12 cellular contexts compared by ENCODE assay signal in the genomic region with DNA sequence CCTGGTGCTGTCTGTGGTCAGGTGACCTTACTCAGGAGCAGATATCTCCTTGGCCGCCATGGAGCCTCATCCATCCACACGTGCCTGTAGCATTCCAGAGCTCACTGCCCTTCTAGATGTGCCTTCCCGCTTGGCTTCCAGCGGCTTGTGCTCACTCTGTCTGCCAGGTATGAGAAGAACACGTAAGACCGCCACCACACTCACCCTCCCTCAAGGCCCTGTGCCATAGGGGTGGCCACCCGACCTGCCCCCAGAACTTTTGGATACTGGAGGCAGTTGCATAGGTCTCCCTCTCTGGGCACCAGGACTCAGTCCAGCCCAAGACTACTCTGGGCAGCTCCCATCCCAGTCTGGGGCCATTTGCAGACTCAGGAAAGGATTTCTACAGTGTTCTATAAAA. TPM values are rescaled to one million over a fixed set of nuclear protein-coding genes. Genes with fewer than 3 reads are reported as not detected.
DNase-seq lines count a peak whose midpoint lies in the region; ATAC-seq and TF ChIP-seq lines count a peak whose summit lies in the region.
"Had no signal": no experiment of that assay in that cellular context is flagged by ENCODE, and none has a peak within 500 bp of the region (broad histone marks: within the 10 kb centered on the region; RNA-seq: fewer than 3 reads in every experiment).

No MANE protein-coding gene starts in this region.

- H3K4me1 ChIP-seq in BLaER1 (peaks cover 64% of the 10 kb centered on the region), esophagus muscularis mucosa (peaks cover 49 to 69% (median 63%) of the 10 kb centered on the region in 4 donors)

- no peak overlapping the region for H3K4me3 Mint-ChIP-seq in progenitor cell of endocrine pancreas (ENCODE audit: low read depth)

- TF ChIP-seq CTCF in RWPE1 (conservative IDR thresholded peaks at IDR 0.05; ENCODE audit: low read depth) (no peak), esophagus muscularis mucosa (IDR thresholded peaks at IDR 0.05) (no peak), progenitor cell of endocrine pancreas (IDR thresholded peaks at IDR 0.05; ENCODE audit: unreplicated experiment) (no peak)

- WGBS in esophagus muscularis mucosa = 87% methylated on average over 7 of the region's 7 CpGs

- H3K36me3 ChIP-seq in BLaER1 (peaks cover 35% of the 10 kb centered on the region), esophagus muscularis mucosa (peaks cover 0 to 20% (median 11%) of the 10 kb centered on the region in 4 donors)

- H3K9ac ChIP-seq in BLaER1 = no peak overlapping the region; the same call in 1 of the 2 replicates

- peaks cover 2% of the 10 kb centered on the region for H3K36me3 Mint-ChIP-seq in progenitor cell of endocrine pancreas (ENCODE audit: insufficient read depth)

- no peak for ATAC-seq in sciatic nerve
- ATAC-seq: heart left ventricle had no signal

- H3K9me3 Mint-ChIP-seq in progenitor cell of endocrine pancreas (ENCODE audit: low read depth) = no peaks in the 10 kb centered on the region

- H3K9me3 ChIP-seq in BLaER1 = no peaks in the 10 kb centered on the region
- H3K9me3 ChIP-seq in esophagus muscularis mucosa = no peaks in the 10 kb centered on the region
- H3K9me3 ChIP-seq: adrenal gland, heart left ventricle had no signal

- H3K27ac ChIP-seq in BLaER1 (no peak overlapping the region; the same call in 1 of the 2 replicates), RWPE1 (peak overlapping the region; percentile 92), esophagus muscularis mucosa (replicated peaks in 1 of 4) (peak overlapping the region; percentile 99 to 100 (median 100))

- no peak for DNase-seq in RWPE1 (ENCODE audit: low spot score)
- DNase-seq in esophagus muscularis mucosa (ENCODE audit: extremely low spot score) = no peak
- DNase-seq in sciatic nerve (ENCODE audit: low spot score) = peak; percentile 54
- no peak for DNase-seq in progenitor cell of endocrine pancreas (ENCODE audit: low spot score, unreplicated experiment)
- no peak for DNase-seq in NCI-H345 (lab: John Stamatoyannopoulos, UW)
- DNase-seq in stimulated activated CD4-positive, alpha-beta T cell treated with anti-CD3 and anti-CD28 coated beads, Interleukin-4, amount 100 ng/mL, for 4 hours = no peak
- no peak for DNase-seq in activated T-cell treated with anti-CD3 and anti-CD28 coated beads, Interleukin-2, amount 50 U/mL, for 48 hours
- DNase-seq: activated CD4-positive, alpha-beta T cell treated with anti-CD3 and anti-CD28 coated beads, Interleukin-2, amount 50 U/mL, for 48 hours; heart left ventricle; NCI-H446 had no signal

- peaks cover 11% of the 10 kb centered on the region for H3K4me1 Mint-ChIP-seq in progenitor cell of endocrine pancreas (ENCODE audit: low read depth)

- H3K27me3 ChIP-seq in BLaER1 (no peaks in the 10 kb centered on the region), esophagus muscularis mucosa (no peaks in the 10 kb centered on the region)
- H3K27me3 ChIP-seq: adrenal gland, heart left ventricle had no signal

- intact Hi-C loops in esophagus muscularis mucosa (cut with DNase I) (no loop called here), sciatic nerve (cut with DNase I) (no loop called here)

- TF ChIP-seq POLR2A in esophagus muscularis mucosa (IDR thresholded peaks at IDR 0.05; ENCODE audit: low read depth) = no peak

- CTCF ChIA-PET in RWPE1 (lab: Yijun Ruan, JAX) = interaction anchor here (1.1 to 3.5 kb wide), 2 partner anchors 8 to 15 kb away, joined by 4 to 21 read pairs; no protein-coding TSS in a partner anchor

- H3K4me3 ChIP-seq in BLaER1 = no peak overlapping the region
- H3K4me3 ChIP-seq in esophagus muscularis mucosa = peak overlapping the region in 1 of 4 donors; percentile 1
- H3K4me3 ChIP-seq: adrenal gland, heart left ventricle had no signal

- TF ChIP-seq EP300 in esophagus muscularis mucosa (IDR thresholded peaks at IDR 0.05) = no peak

- POLR2A ChIA-PET in RWPE1 (lab: Yijun Ruan, JAX; ENCODE audit: low non-redundant PET) = interaction anchor here (1.4 to 1.6 kb wide), 3 partner anchors 8 to 30 kb away, joined by 3 to 4 read pairs (median 3); a partner anchor contains a TSS

- H3K27ac Mint-ChIP-seq in progenitor cell of endocrine pancreas = no peak overlapping the region

- H3K27me3 Mint-ChIP-seq in progenitor cell of endocrine pancreas = peaks cover 26% of the 10 kb centered on the region

- peak overlapping the region; percentile 86; the same call in 1 of the 2 replicates for H3K4me2 ChIP-seq in BLaER1

- peaks cover 40% of the 10 kb centered on the region for H4K20me1 ChIP-seq in BLaER1

RNA-seq across cellular contexts. Expression of a gene that starts 4.1 kb away (rescaled TPM):
- total RNA-seq in esophagus muscularis mucosa (100 to 1,000 TPM in 1 of 4 donors, 10 to 100 TPM in 3; 43.4 to 104 (median 73.9) TPM), sciatic nerve (59.5 TPM), progenitor cell of endocrine pancreas (14.3 and 14.7 TPM in 2 replicates)

RNA-seq across cellular contexts. Expression of a gene that starts 19.3 kb away (rescaled TPM):
- total RNA-seq in esophagus muscularis mucosa (10 to 100 TPM in 3 of 4 donors, 1 to 10 TPM in 1; 7.1 to 17.2 (median 16.0) TPM), sciatic nerve (32.9 TPM), progenitor cell of endocrine pancreas (43.4 and 44.2 TPM in 2 replicates)

RNA-seq across cellular contexts. Expression of a gene that starts 30.6 kb away (rescaled TPM):
- 10 to 100 TPM; 29.9 to 65.5 (median 36.3) TPM for total RNA-seq in esophagus muscularis mucosa
- total RNA-seq in sciatic nerve = 41.8 TPM
- 4.3 TPM in 2 replicates for total RNA-seq in progenitor cell of endocrine pancreas

RNA-seq across cellular contexts. Expression of a gene that starts 54.2 kb away (rescaled TPM):
- total RNA-seq in esophagus muscularis mucosa = 10 to 100 TPM; 19.9 to 41.3 (median 34.8) TPM
- total RNA-seq in sciatic nerve = 292 TPM
- 73.1 and 81.0 TPM in 2 replicates for total RNA-seq in progenitor cell of endocrine pancreas
